15 cellular contexts compared by ENCODE assay signal in the genomic region with DNA sequence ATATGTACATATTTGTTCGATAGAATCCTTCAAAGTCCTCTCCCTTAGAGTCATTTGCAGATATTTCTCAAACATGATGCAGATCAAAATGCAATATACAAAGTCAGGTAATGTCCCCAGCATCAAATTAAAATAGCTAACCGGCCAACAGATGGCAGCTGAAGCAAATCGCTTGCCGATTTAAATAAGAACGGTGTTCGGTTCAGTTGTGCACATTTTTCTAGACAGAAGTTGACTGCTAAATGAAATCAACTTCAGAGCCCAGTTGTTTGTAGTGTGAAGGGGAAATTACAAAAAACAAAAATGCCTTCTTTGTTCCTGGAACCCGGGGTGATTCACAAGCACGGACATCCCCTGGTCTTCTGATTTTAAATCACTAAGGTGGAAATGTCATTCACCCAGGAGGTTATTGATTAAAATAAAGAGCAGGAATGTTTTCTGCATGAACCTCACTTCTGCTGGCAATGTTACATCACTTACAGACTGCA.
A peak's percentile ranks its signal among the peaks of the same experiment; 100 is the strongest.
DNase-seq lines count a peak whose midpoint lies in the region; ATAC-seq, FAIRE-seq and TF ChIP-seq lines count a peak whose summit lies in the region.
"Had no signal": no experiment of that assay in that cellular context is flagged by ENCODE, and none has a peak within 500 bp of the region (broad histone marks: within the 10 kb centered on the region; RNA-seq: fewer than 3 reads in every experiment).

No MANE protein-coding gene starts in this region.

- no peak for TF ChIP-seq EP300 in H1 (IDR thresholded peaks at IDR 0.05; ENCODE audit: borderline replicate concordance in 1 of 2, low read depth in 2 of 2, low read length in 2 of 2)

- intact Hi-C loops in cardiac septum (cut with DNase I), result no loop called here

- no peak overlapping the region for H2BK5ac ChIP-seq in H1 (ENCODE audit: low read depth, low read length)

- no peak for TF ChIP-seq RAD21 in H1 (IDR thresholded peaks at IDR 0.05 in 1 of 2, conservative IDR thresholded peaks at IDR 0.05 in 1 of 2; ENCODE audit: low read depth in 2 of 2, low read length in 2 of 2)

- H2BK120ac ChIP-seq in H1 (replicated peaks; ENCODE audit: low read depth, low read length), result no peak overlapping the region

- peak overlapping the region; percentile 40 for H3K27ac Mint-ChIP-seq in activated T-cell treated with anti-CD3 and anti-CD28 coated beads, Interleukin-2, amount 50 U/mL, for 72 hours
- peak overlapping the region in 1 of 2 donors; percentile 82 for H3K27ac Mint-ChIP-seq in stimulated activated naive CD8-positive, alpha-beta T cell treated with anti-CD3 and anti-CD28 coated beads, Interleukin-15, amount 100 ng/mL, for 72 hours
- H3K27ac Mint-ChIP-seq: progenitor cell of endocrine pancreas had no signal

- POLR2A ChIA-PET in H1 (lab: Charles Lee; ENCODE audit: partially characterized antibody), result no interaction called here

- H3K27me3 ChIP-seq in H1 (replicated peaks in 1 of 4; ENCODE audit: control insufficient read depth in 3 of 4, extremely low read depth in 1 of 4, insufficient read depth in 3 of 4, low read length in 3 of 4), result no peaks in the 10 kb centered on the region

- H3K79me2 ChIP-seq in H1 (ENCODE audit: control insufficient read depth in 1 of 2, insufficient read depth in 2 of 2, low read length in 2 of 2), result no peaks in the 10 kb centered on the region

- no peak overlapping the region for H3K18ac ChIP-seq in H1 (ENCODE audit: extremely low read depth, low read length)

- no peak overlapping the region for H2BK15ac ChIP-seq in H1 (ENCODE audit: low read length)

- TF ChIP-seq CTCF in H1 (IDR thresholded peaks at IDR 0.05; ENCODE audit: control extremely low read depth in 1 of 3, insufficient read depth in 1 of 3, low read depth in 1 of 3, low read length in 3 of 3), result no peak

- peaks cover 46% of the 10 kb centered on the region for H3K4me1 Mint-ChIP-seq in activated T-cell treated with anti-CD3 and anti-CD28 coated beads, Interleukin-2, amount 50 U/mL, for 72 hours (ENCODE audit: low read depth)
- H3K4me1 Mint-ChIP-seq in activated T-cell treated with anti-CD3 and anti-CD28 coated beads, Interleukin-2, amount 50 U/mL, for 4 hours (ENCODE audit: low read depth), result peaks cover 9% of the 10 kb centered on the region
- H3K4me1 Mint-ChIP-seq in stimulated activated naive CD8-positive, alpha-beta T cell treated with anti-CD3 and anti-CD28 coated beads, Interleukin-15, amount 100 ng/mL, for 72 hours, result peaks cover 30% of the 10 kb centered on the region

- H3K9me3 Mint-ChIP-seq in activated T-cell treated with anti-CD3 and anti-CD28 coated beads, Interleukin-2, amount 50 U/mL, for 72 hours, result no peaks in the 10 kb centered on the region
- H3K9me3 Mint-ChIP-seq in activated T-cell treated with anti-CD3 and anti-CD28 coated beads, Interleukin-2, amount 50 U/mL, for 4 hours, result no peaks in the 10 kb centered on the region
- H3K9me3 Mint-ChIP-seq in stimulated activated naive CD8-positive, alpha-beta T cell treated with anti-CD3 and anti-CD28 coated beads, Interleukin-15, amount 100 ng/mL, for 72 hours, result no peaks in the 10 kb centered on the region

- H3K23ac ChIP-seq in H1 (ENCODE audit: insufficient read length), result no peak overlapping the region

- H4K8ac ChIP-seq in H1 (ENCODE audit: extremely low read depth, insufficient read depth, low read length), result no peak overlapping the region

- H3K56ac ChIP-seq in H1 (replicated peaks; ENCODE audit: insufficient read length, low read depth, low read length), result no peak overlapping the region

- H4K91ac ChIP-seq in H1 (replicated peaks; ENCODE audit: insufficient read length, low read length), result no peak overlapping the region

- H3K36me3 Mint-ChIP-seq in activated T-cell treated with anti-CD3 and anti-CD28 coated beads, Interleukin-2, amount 50 U/mL, for 72 hours (ENCODE audit: insufficient read depth in 2 of 2), result no peaks in the 10 kb centered on the region
- H3K36me3 Mint-ChIP-seq in activated T-cell treated with anti-CD3 and anti-CD28 coated beads, Interleukin-2, amount 50 U/mL, for 4 hours (ENCODE audit: insufficient read depth), result no peaks in the 10 kb centered on the region

- WGBS in H1 (ENCODE audit: extremely low coverage in 1 of 2, insufficient coverage in 1 of 2, insufficient read length in 1 of 2, insufficient replicate concordance in 2 of 2, low coverage in 1 of 2, low lambda C conversion rate in 2 of 2, missing lambda C conversion rate in 1 of 2), 2 experiments, result 66% methylated on average over 8 of the region's 8 CpGs; no CpG with 5 or more reads in 1 of the 2 experiments

- H3K27ac ChIP-seq in H1 (ENCODE audit: low read depth, low read length), result no peak overlapping the region
- H3K27ac ChIP-seq: KMS-11 had no signal

- H3K4ac ChIP-seq in H1 (replicated peaks; ENCODE audit: insufficient read length, low read depth, low read length), result no peak overlapping the region

- H3K4me1 ChIP-seq in H1 (replicated peaks in 1 of 4; ENCODE audit: control insufficient read depth in 3 of 4, insufficient read depth in 4 of 4, low read length in 3 of 4), result peaks cover 0 to 9% (median 6%) of the 10 kb centered on the region in 4 experiments; a peak in 5 of 7 replicates

- H2AK5ac ChIP-seq in H1 (ENCODE audit: low read depth, low read length), result no peak overlapping the region

- DNase-seq in activated T-cell treated with anti-CD3 and anti-CD28 coated beads, Interleukin-2, amount 50 U/mL, for 72 hours, result peak; percentile 9 to 16
- DNase-seq in activated T-cell treated with anti-CD3 and anti-CD28 coated beads, Interleukin-2, amount 50 U/mL, for 4 hours, result no peak
- DNase-seq in NCI-H524 treated with DMSO at 0.1 percent for 48 hours (lab: John Stamatoyannopoulos, UW) (peak; percentile 26), H1 (ENCODE audit: low read depth in 1 of 2, low spot score in 2 of 2) (no peak), cardiac septum (ENCODE audit: low spot score) (no peak)
- no peak for DNase-seq in stimulated activated naive CD8-positive, alpha-beta T cell treated with anti-CD3 and anti-CD28 coated beads, Interleukin-15, amount 100 ng/mL, for 72 hours
- DNase-seq: activated CD4-positive, alpha-beta T cell treated with anti-CD3 and anti-CD28 coated beads, Interleukin-2, amount 50 U/mL, for 4 hours; effector CD4-positive, alpha-beta T cell; heart right ventricle; NCI-H510A treated with DMSO at 0.1 percent for 48 hours had no signal

- no peak overlapping the region for H2BK20ac ChIP-seq in H1 (ENCODE audit: low read length)

- peak overlapping the region; percentile 41 to 43 for H3K4me2 ChIP-seq in H1 (ENCODE audit: insufficient read depth in 1 of 2, low read depth in 2 of 2, low read length in 2 of 2)
- H3K4me2 ChIP-seq: KMS-11 had no signal

- no peak for FAIRE-seq in H1 (lab: Jason Lieb, UNC)

- H3K79me1 ChIP-seq in H1 (ENCODE audit: low read depth, low read length), result no peaks in the 10 kb centered on the region

- H3K36me3 ChIP-seq in H1 (ENCODE audit: control insufficient read depth in 2 of 4, insufficient read depth in 4 of 4, low read length in 3 of 4), result no peaks in the 10 kb centered on the region
- H3K36me3 ChIP-seq: heart right ventricle, thoracic aorta had no signal

- H3K14ac ChIP-seq in H1 (ENCODE audit: insufficient read length), result no peak overlapping the region

- TF ChIP-seq POLR2A in H1 (IDR thresholded peaks at IDR 0.05; ENCODE audit: control extremely low read depth in 1 of 2, low read depth in 2 of 2, low read length in 2 of 2), result no peak

- CTCF ChIA-PET in H1 (lab: Charles Lee; ENCODE audit: partially characterized antibody), result interaction anchor here (1.1 to 1.2 kb wide), 2 partner anchors 37 to 197 kb away, joined by 3 to 4 read pairs; no protein-coding TSS in a partner anchor

- no peaks in the 10 kb centered on the region for H4K20me1 ChIP-seq in H1 (replicated peaks in 1 of 2; ENCODE audit: control insufficient read depth in 1 of 2, insufficient read depth in 2 of 2, low read length in 2 of 2)

- peak overlapping the region; percentile 46; the same call in 1 of the 2 replicates for H2AFZ ChIP-seq in H1 (ENCODE audit: low read length)

- no peaks in the 10 kb centered on the region for H3K27me3 Mint-ChIP-seq in activated T-cell treated with anti-CD3 and anti-CD28 coated beads, Interleukin-2, amount 50 U/mL, for 72 hours (ENCODE audit: low read depth)
- peaks cover 8% of the 10 kb centered on the region for H3K27me3 Mint-ChIP-seq in activated T-cell treated with anti-CD3 and anti-CD28 coated beads, Interleukin-2, amount 50 U/mL, for 4 hours (ENCODE audit: low read depth)
- no peaks in the 10 kb centered on the region for H3K27me3 Mint-ChIP-seq in stimulated activated naive CD8-positive, alpha-beta T cell treated with anti-CD3 and anti-CD28 coated beads, Interleukin-15, amount 100 ng/mL, for 72 hours

- H3K9me3 ChIP-seq in H1 (ENCODE audit: insufficient read depth in 2 of 2, low read depth in 1 of 2, low read length in 1 of 2), result no peaks in the 10 kb centered on the region
- H3K9me3 ChIP-seq: heart right ventricle, thoracic aorta had no signal

- H3K4me3 Mint-ChIP-seq in activated T-cell treated with anti-CD3 and anti-CD28 coated beads, Interleukin-2, amount 50 U/mL, for 72 hours, result peak overlapping the region; percentile 9 to 60
- H3K4me3 Mint-ChIP-seq in activated T-cell treated with anti-CD3 and anti-CD28 coated beads, Interleukin-2, amount 50 U/mL, for 4 hours, result no peak overlapping the region
- H3K4me3 Mint-ChIP-seq in stimulated activated naive CD8-positive, alpha-beta T cell treated with anti-CD3 and anti-CD28 coated beads, Interleukin-15, amount 100 ng/mL, for 72 hours, result peak overlapping the region; percentile 8 to 31

- no peak overlapping the region for H4K5ac ChIP-seq in H1 (ENCODE audit: insufficient read length, low read depth, low read length)

- ATAC-seq in activated T-cell treated with anti-CD3 and anti-CD28 coated beads, Interleukin-2, amount 50 U/mL, for 72 hours (replicated peaks in 1 of 2), result peak; percentile 61 to 65
- no peak for ATAC-seq in activated T-cell treated with anti-CD3 and anti-CD28 coated beads, Interleukin-2, amount 50 U/mL, for 4 hours
- ATAC-seq in stimulated activated naive CD8-positive, alpha-beta T cell treated with anti-CD3 and anti-CD28 coated beads, Interleukin-15, amount 100 ng/mL, for 72 hours, result peak; percentile 65
- ATAC-seq in GM19395 (IDR thresholded peaks at IDR 0.05; ENCODE audit: unreplicated experiment) (no peak), GM19397 (IDR thresholded peaks at IDR 0.05; ENCODE audit: unreplicated experiment) (no peak)
- ATAC-seq: heart right ventricle had no signal

- H3K23me2 ChIP-seq in H1 (ENCODE audit: low read depth, low read length), result no peaks in the 10 kb centered on the region

- no peak overlapping the region for H3K4me3 ChIP-seq in H1 (ENCODE audit: extremely low read depth in 1 of 4, insufficient read depth in 2 of 4, low read depth in 3 of 4, low read length in 4 of 4)
- H3K4me3 ChIP-seq: heart right ventricle had no signal

- H3K9ac ChIP-seq in H1 (replicated peaks in 1 of 4; ENCODE audit: extremely low read depth in 1 of 4, low read depth in 3 of 4, low read length in 3 of 4), result no peak overlapping the region
- H3K9ac ChIP-seq: KMS-11 had no signal

- H2BK12ac ChIP-seq in H1 (ENCODE audit: low read depth, low read length), result no peak overlapping the region

Comparison
In these comparisons a context has a peak if more than half of its experiments do, and no peak if none do; other contexts are left out.
1. ATAC-seq: peak in activated T-cell treated with anti-CD3 and anti-CD28 coated beads, Interleukin-2, amount 50 U/mL, for 72 hours (2 of 2) and stimulated activated naive CD8-positive, alpha-beta T cell treated with anti-CD3 and anti-CD28 coated beads, Interleukin-15, amount 100 ng/mL, for 72 hours (single experiment); none in activated T-cell treated with anti-CD3 and anti-CD28 coated beads, Interleukin-2, amount 50 U/mL, for 4 hours (0 of 2), GM19395 (single experiment) and GM19397 (single experiment).
2. DNase-seq: peak in activated T-cell treated with anti-CD3 and anti-CD28 coated beads, Interleukin-2, amount 50 U/mL, for 72 hours (2 of 2) and NCI-H524 treated with DMSO at 0.1 percent for 48 hours (single experiment); none in activated T-cell treated with anti-CD3 and anti-CD28 coated beads, Interleukin-2, amount 50 U/mL, for 4 hours (single experiment), H1 (0 of 2), stimulated activated naive CD8-positive, alpha-beta T cell treated with anti-CD3 and anti-CD28 coated beads, Interleukin-15, amount 100 ng/mL, for 72 hours (0 of 2) and cardiac septum (single experiment).